22 cellular contexts compared by ENCODE assay signal in genomic region chr7:155692317-155692716, GRCh38. TPM values are rescaled to one million over a fixed set of nuclear protein-coding genes. Genes with fewer than 3 reads are reported as not detected.
DNase-seq lines count a peak whose midpoint lies in the region; ATAC-seq, FAIRE-seq and TF ChIP-seq lines count a peak whose summit lies in the region.
"Had no signal": no experiment of that assay in that cellular context is flagged by ENCODE, and none has a peak within 500 bp of the region (broad histone marks: within the 10 kb centered on the region; RNA-seq: fewer than 3 reads in every experiment).

No MANE protein-coding gene starts in this region.

- POLR2A ChIA-PET in HEK293 (lab: Yijun Ruan, JAX): no interaction called here

- H3K9me3 Mint-ChIP-seq in endodermal cell (peaks cover 13% of the 10 kb centered on the region), natural killer cell (no peaks in the 10 kb centered on the region)
- H3K9me3 Mint-ChIP-seq: activated CD4-positive, alpha-beta memory T cell treated with anti-CD3 and anti-CD28 coated beads, Interleukin-2, amount 10 ng/mL, durations not matched to agents 7 days and 5 days had no signal

- peaks cover 5% of the 10 kb centered on the region; the same call in 1 of the 2 replicates for H3K4me1 ChIP-seq in HEK293 (ENCODE audit: control insufficient read depth, insufficient read depth, low read length)
- peaks cover 6% of the 10 kb centered on the region for H3K4me1 ChIP-seq in endodermal cell (ENCODE audit: control insufficient read depth, insufficient read depth, low read length)
- H3K4me1 ChIP-seq: lower lobe of right lung had no signal

- H3K4me3 ChIP-seq in HEK293 (ENCODE audit: low read depth, low read length): no peak overlapping the region
- no peak overlapping the region for H3K4me3 ChIP-seq in endodermal cell (ENCODE audit: low read length)
- H3K4me3 ChIP-seq: dorsolateral prefrontal cortex, esophagus muscularis mucosa, lower lobe of right lung had no signal

- no peaks in the 10 kb centered on the region for H3K27me3 Mint-ChIP-seq in endodermal cell (ENCODE audit: insufficient read depth)
- H3K27me3 Mint-ChIP-seq in natural killer cell (ENCODE audit: low read depth in 2 of 2): no peaks in the 10 kb centered on the region
- H3K27me3 Mint-ChIP-seq: activated CD4-positive, alpha-beta memory T cell treated with anti-CD3 and anti-CD28 coated beads, Interleukin-2, amount 10 ng/mL, durations not matched to agents 7 days and 5 days; B cell; naive B cell had no signal

- no peaks in the 10 kb centered on the region for H3K27me3 ChIP-seq in endodermal cell (ENCODE audit: control insufficient read depth, insufficient read depth, low read length, poor library complexity, severe bottlenecking)
- H3K27me3 ChIP-seq: dorsolateral prefrontal cortex, esophagus muscularis mucosa had no signal

- TF ChIP-seq CTCF in HEK293 (tag by site-specific recombination; IDR thresholded peaks at IDR 0.05) (no peak), endodermal cell (conservative IDR thresholded peaks at IDR 0.05) (no peak), natural killer cell (IDR thresholded peaks at IDR 0.05) (no peak)

- WGBS in endodermal cell (ENCODE audit: insufficient coverage in 1 of 2, insufficient read length in 1 of 2), 2 experiments: 83 to 96% methylated on average over 4 to 5 of the region's 5 CpGs

- H3K4me3 Mint-ChIP-seq in endodermal cell: no peak overlapping the region
- H3K4me3 Mint-ChIP-seq in natural killer cell: no peak overlapping the region
- H3K4me3 Mint-ChIP-seq: activated CD4-positive, alpha-beta memory T cell treated with anti-CD3 and anti-CD28 coated beads, Interleukin-2, amount 10 ng/mL, durations not matched to agents 7 days and 5 days; activated T-cell treated with anti-CD3 and anti-CD28 coated beads, Interleukin-2, amount 50 U/mL, for 72 hours; B cell had no signal

- DNase-seq in GM18507 (ENCODE audit: extremely low spot score, insufficient read length, low read depth) (no peak), endodermal cell (no peak), natural killer cell (no peak), HT-29 (ENCODE audit: low spot score) (no peak), HCEC 1CT (no peak), GM03348 (ENCODE audit: low spot score) (no peak)
- DNase-seq: activated CD4-positive, alpha-beta memory T cell treated with anti-CD3 and anti-CD28 coated beads, Interleukin-2, amount 10 ng/mL, durations not matched to agents 7 days and 5 days; activated T-cell treated with anti-CD3 and anti-CD28 coated beads, Interleukin-2, amount 50 U/mL, for 72 hours; Calu3; dorsolateral prefrontal cortex; lower lobe of right lung; MV-4-11; naive B cell; NCI-H2029 treated with DMSO at 0.1 percent for 48 hours; NCI-H524 treated with DMSO at 0.1 percent for 48 hours; stimulated activated CD4-positive, alpha-beta T cell treated with anti-CD3 and anti-CD28 coated beads, Interleukin-4, amount 100 ng/mL, for 1 hour; SW 1271 had no signal

- H3K27ac ChIP-seq in HEK293 (ENCODE audit: extremely low read depth, low read depth, low read length) (no peak overlapping the region), endodermal cell (ENCODE audit: low read depth, low read length) (no peak overlapping the region)
- H3K27ac ChIP-seq: dorsolateral prefrontal cortex, esophagus muscularis mucosa, HL-60, lower lobe of right lung had no signal

- H3K9ac ChIP-seq in endodermal cell (ENCODE audit: extremely low read depth, low read length, poor library complexity, severe bottlenecking): no peak overlapping the region

- CTCF ChIA-PET in HEK293 (lab: Yijun Ruan, JAX): interaction anchor here (1.2 kb wide), 1 partner anchor 41 kb away, joined by 3 read pairs; no protein-coding TSS in a partner anchor

- ATAC-seq in natural killer cell: peak; percentile 62 to 76 (median 69)
- ATAC-seq: lower lobe of right lung had no signal

- peak; percentile 31 for FAIRE-seq in GM18507 (lab: Jason Lieb, UNC)
- FAIRE-seq: H1 had no signal

- peaks cover 44% of the 10 kb centered on the region for H3K36me3 Mint-ChIP-seq in endodermal cell (ENCODE audit: low read depth)
- H3K36me3 Mint-ChIP-seq in natural killer cell: no peaks in the 10 kb centered on the region

- intact Hi-C loops in natural killer cell (cut with micrococcal nuclease): no loop called here

- H3K4me1 Mint-ChIP-seq in endodermal cell: peaks cover 22% of the 10 kb centered on the region
- H3K4me1 Mint-ChIP-seq in natural killer cell: peaks cover 72 to 76% of the 10 kb centered on the region in 2 donors

- H3K9me3 ChIP-seq in HEK293 (ENCODE audit: control insufficient read depth, insufficient read depth, low read depth, low read length): no peaks in the 10 kb centered on the region
- no peaks in the 10 kb centered on the region for H3K9me3 ChIP-seq in endodermal cell (ENCODE audit: control insufficient read depth, low read length)
- H3K9me3 ChIP-seq: esophagus muscularis mucosa, lower lobe of right lung had no signal

- H3K27ac Mint-ChIP-seq in endodermal cell (peak overlapping the region; percentile 30), natural killer cell (peak overlapping the region in 1 of 2 donors; percentile 17)
- H3K27ac Mint-ChIP-seq: activated CD4-positive, alpha-beta memory T cell treated with anti-CD3 and anti-CD28 coated beads, Interleukin-2, amount 10 ng/mL, durations not matched to agents 7 days and 5 days; B cell had no signal

- H3K36me3 ChIP-seq in HEK293 (ENCODE audit: control insufficient read depth in 2 of 2, insufficient read depth in 1 of 2, low read length in 2 of 2) (peaks cover 0 to 5% of the 10 kb centered on the region in 2 experiments; a peak in 1 of 3 replicates), endodermal cell (ENCODE audit: control insufficient read depth, insufficient read depth, low read length) (peaks cover 9% of the 10 kb centered on the region)
- H3K36me3 ChIP-seq: esophagus muscularis mucosa, lower lobe of right lung had no signal

TF ChIP-seq in HEK293, 187 proteins besides CTCF, POLR2A, EP300 and RAD21:
- TF ChIP-seq ZNF600 (tag by site-specific recombination; IDR thresholded peaks at IDR 0.05) (peak; percentile 83), ZNF311 (tag by site-specific recombination; IDR thresholded peaks at IDR 0.05; ENCODE audit: borderline replicate concordance) (no peak)

RNA-seq across cellular contexts. Expression of gene RBM33, which starts 47.9 kb away (rescaled TPM):
- total RNA-seq in endodermal cell (10 to 100 TPM; 86.8 to 87.1 TPM), natural killer cell (100 to 1,000 TPM; 161 to 182 (median 182) TPM)
- polyA plus RNA-seq in endodermal cell (2013, experiment 1 of 2): 45.7 TPM
- polyA plus RNA-seq in endodermal cell (2013, experiment 2 of 2): 47.6 TPM
- total RNA-seq in HT-29 (2014; rRNA removed; shearing (Covaris generic)): 36.6 and 45.2 TPM in 2 replicates
